Comparison of ENCODE assay signal across 8 cellular contexts in the genomic region with DNA sequence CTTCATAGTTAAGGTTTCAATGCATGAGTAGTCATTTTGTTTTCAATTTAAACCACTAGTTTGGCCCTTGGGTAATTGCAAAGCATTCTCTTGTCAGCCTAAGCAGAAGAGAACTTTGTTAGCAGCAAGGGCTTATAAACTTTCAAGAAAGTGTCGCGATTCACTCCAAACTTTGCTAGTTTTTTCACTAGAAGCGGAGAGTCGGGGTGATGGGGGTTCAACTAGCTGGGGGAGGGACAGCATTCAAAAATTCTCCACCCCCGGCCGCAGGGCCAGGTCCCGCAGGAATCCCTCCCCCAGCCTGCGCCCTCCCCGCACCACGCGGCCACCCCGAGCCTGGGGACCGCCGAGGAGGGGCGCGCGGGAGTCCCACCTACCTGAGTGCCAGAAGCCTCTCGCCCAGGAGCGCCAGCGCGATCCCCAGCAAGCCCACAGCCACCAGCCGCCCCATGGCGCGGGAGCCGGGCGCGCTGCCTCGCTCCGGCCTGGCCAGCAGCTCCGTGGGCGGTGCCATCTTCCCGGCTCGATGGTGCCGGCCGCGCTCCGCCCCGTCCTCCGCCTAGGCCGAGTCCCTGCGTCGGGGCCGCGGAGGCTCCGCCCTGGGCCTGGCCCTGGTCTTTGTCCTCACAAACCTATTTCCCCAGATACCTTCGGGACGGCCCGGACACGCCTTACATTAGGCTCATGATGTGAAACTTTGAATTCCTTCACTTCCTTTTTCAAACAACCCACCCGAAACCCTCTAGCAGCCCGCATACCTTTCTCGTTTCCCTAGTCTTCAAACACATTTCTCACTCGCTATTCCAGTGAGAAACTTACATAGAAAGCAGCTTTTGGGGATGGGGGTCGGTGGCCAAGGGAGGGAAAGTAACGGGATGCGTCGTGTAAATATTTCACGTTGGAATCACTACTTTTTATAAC. TPM values are rescaled to one million over a fixed set of nuclear protein-coding genes. Genes with fewer than 3 reads are reported as not detected.
DNase-seq lines count a peak whose midpoint lies in the region; ATAC-seq and TF ChIP-seq lines count a peak whose summit lies in the region.

A gene (minus strand): TSS at position 528 of the 921 bp plus-strand sequence. CDS start 77 bp downstream, at position 451.

- H3K4me1 ChIP-seq in adipocyte (ENCODE audit: control insufficient read depth, insufficient read depth, low read length): peaks cover 13% of the 10 kb centered on the region
- H3K4me1 ChIP-seq in upper lobe of right lung: peaks cover 15% of the 10 kb centered on the region

- intact Hi-C loops in Right ventricle myocardium inferior (cut with DNase I) (loop anchor here (5.0 kb wide), 1 partner anchor 38 kb away; no protein-coding TSS in a partner anchor), upper lobe of right lung (cut with DNase I) (no loop called here)

- DNase-seq in G401 (ENCODE audit: low spot score): peak; percentile 31
- peak; percentile 86 for DNase-seq in KBM-7
- DNase-seq in SK-N-DZ (ENCODE audit: low spot score): peak; percentile 75
- peak; percentile 90 for DNase-seq in adipocyte (ENCODE audit: low read depth)
- DNase-seq in Right ventricle myocardium inferior (ENCODE audit: missing footprints): peak; percentile 91
- peak; percentile 25 for DNase-seq in omental fat pad (ENCODE audit: low spot score)
- DNase-seq in upper lobe of right lung: peak; percentile 94

- peak within 1 kb of the TSS; percentile 92 for H3K9ac ChIP-seq in adipocyte (ENCODE audit: low read length)

- no peaks in the 10 kb centered on the region for H3K27me3 ChIP-seq in adipocyte (replicated peaks; ENCODE audit: control insufficient read depth, insufficient read depth, low read length)
- H3K27me3 ChIP-seq in upper lobe of right lung: no peaks in the 10 kb centered on the region

- H3K27ac ChIP-seq in upper lobe of right lung: peak within 1 kb of the TSS; percentile 95

- in situ Hi-C loops in G401 (cut with HindIII; ENCODE audit: low sequenced_read_pairs): no loop called here
- in situ Hi-C loops in KBM-7 (cut with MboI; ENCODE audit: low pct_unique_long_range_greater_than_20kb, low sequenced_read_pairs): no loop called here

- H3K9me3 ChIP-seq in adipocyte (ENCODE audit: control insufficient read depth, low read length) (no peaks in the 10 kb centered on the region), upper lobe of right lung (no peaks in the 10 kb centered on the region)

- H3K4me3 ChIP-seq in adipocyte (ENCODE audit: low read length) (peak within 1 kb of the TSS; percentile 90), upper lobe of right lung (peak within 1 kb of the TSS; percentile 71)

- TF ChIP-seq CTCF in omental fat pad (IDR thresholded peaks at IDR 0.05) (no peak), upper lobe of right lung (IDR thresholded peaks at IDR 0.05) (no peak)

- ATAC-seq in GM21825 (IDR thresholded peaks at IDR 0.05; ENCODE audit: unreplicated experiment): peak; percentile 96
- ATAC-seq in Right ventricle myocardium inferior: peak; percentile 99
- ATAC-seq in omental fat pad (ENCODE audit: low FRiP score): peak; percentile 97
- peak; percentile 99 for ATAC-seq in upper lobe of right lung

- no peaks in the 10 kb centered on the region for H3K36me3 ChIP-seq in adipocyte (ENCODE audit: control insufficient read depth, insufficient read depth, low read length, severe bottlenecking)
- no peaks in the 10 kb centered on the region for H3K36me3 ChIP-seq in upper lobe of right lung

RNA-seq across cellular contexts. Expression of the gene that starts here (rescaled TPM):
- 25.2 and 37.9 TPM in 2 replicates for total RNA-seq in G401 (2014; rRNA removed; shearing (Covaris generic))
- polyA plus RNA-seq in SK-N-DZ (2014; cell fraction: cytosol; rRNA removed): 11.8 and 13.3 TPM in 2 replicates
- 27.6 and 31.9 TPM in 2 replicates for polyA plus RNA-seq in SK-N-DZ (2014; cell fraction: nucleus; rRNA removed)
- total RNA-seq in Right ventricle myocardium inferior (37.4 TPM), omental fat pad (100 to 1,000 TPM in 1 of 4 donors, 10 to 100 TPM in 3; 66.5 to 113 (median 82.2) TPM), upper lobe of right lung (193 TPM)

Comparison
In these comparisons a context has a peak if more than half of its experiments do, and no peak if none do; other contexts are left out.
1. Peak in every context shown above with its lines: DNase-seq, ATAC-seq, H3K4me3 ChIP-seq and H3K27ac ChIP-seq.
2. DNase-seq: peak in every context shown above with its lines; median percentile 94 in upper lobe of right lung; 91 in Right ventricle myocardium inferior; 90 in adipocyte; 86 in KBM-7; 75 in SK-N-DZ; 31 in G401; 25 in omental fat pad.